Comparison of ENCODE assay signal across 25 cellular contexts in the genomic region with DNA sequence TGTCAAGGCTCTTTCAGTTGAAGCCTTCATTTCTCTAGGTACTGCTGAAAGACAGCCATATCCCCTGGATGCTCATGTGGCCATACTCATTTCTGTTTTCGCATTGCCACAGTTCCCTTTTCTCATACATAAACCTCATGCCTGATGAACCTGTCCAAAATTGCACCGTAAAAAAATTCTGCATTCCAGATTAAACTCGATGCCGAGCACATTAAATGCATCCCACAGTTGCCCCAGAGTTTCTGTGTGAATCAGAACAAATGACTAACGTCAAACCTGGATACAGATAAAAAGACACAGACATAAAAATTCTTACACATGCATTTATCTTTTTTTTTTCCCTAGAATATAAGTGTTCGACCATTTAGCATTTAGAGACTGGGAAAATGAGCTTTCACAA.
"Had no signal": no experiment of that assay in that cellular context is flagged by ENCODE, and none has a peak within 500 bp of the region (broad histone marks: within the 10 kb centered on the region; RNA-seq: fewer than 3 reads in every experiment).

No MANE protein-coding gene starts in this region.

- H3K27me3 Mint-ChIP-seq: activated CD4-positive, alpha-beta T cell treated with anti-CD3 and anti-CD28 coated beads for 36 hours; activated CD8-positive, alpha-beta memory T cell treated with anti-CD3 and anti-CD28 coated beads, Interleukin-2, amount 10 ng/mL, durations not matched to agents 7 days and 5 days; activated naive CD8-positive, alpha-beta T cell; dendritic cell treated with granulocyte-macrophage colony-stimulating factor and Interleukin-4, amounts not matched to agents 40 ng/mL and 50 ng/mL, for 4 days had no signal

- H3K36me3 Mint-ChIP-seq: activated CD8-positive, alpha-beta memory T cell treated with anti-CD3 and anti-CD28 coated beads, Interleukin-2, amount 10 ng/mL, durations not matched to agents 7 days and 5 days; brain; mesothelial cell of epicardium had no signal

- H3K4me1 ChIP-seq: parathyroid adenoma, psoas muscle, testis had no signal

- ATAC-seq: left colon had no signal

- H3K36me3 ChIP-seq: transverse colon had no signal

- H3K9me3 ChIP-seq: psoas muscle, testis, transverse colon had no signal

- DNase-seq: activated CD4-positive, alpha-beta T cell treated with anti-CD3 and anti-CD28 coated beads for 36 hours; activated CD4-positive, CD25-positive, alpha-beta regulatory T cell; activated CD8-positive, alpha-beta memory T cell treated with anti-CD3 and anti-CD28 coated beads, Interleukin-2, amount 10 ng/mL, durations not matched to agents 7 days and 5 days; activated CD8-positive, alpha-beta T cell treated with anti-CD3 and anti-CD28 coated beads, Interleukin-2, amount 10 ng/mL, durations not matched to agents 7 days and 5 days; activated naive CD4-positive, alpha-beta T cell; activated T-cell treated with anti-CD3 and anti-CD28 coated beads, Interleukin-2, amount 50 U/mL, for 48 hours; aorta; effector CD4-positive, alpha-beta T cell; erythroblast; hippocampal formation; kidney; left colon; naive thymus-derived CD4-positive, alpha-beta T cell; psoas muscle; stimulated activated CD4-positive, alpha-beta T cell treated with anti-CD3 and anti-CD28 coated beads, Interleukin-4, amount 100 ng/mL, for 1 hour; stimulated activated naive CD8-positive, alpha-beta T cell treated with anti-CD3 and anti-CD28 coated beads, Interleukin-15, Interleukin-2, amounts not matched to agents 100 U/mL and 50 U/mL, for 24 hours; testis; transverse colon had no signal

- H2AFZ ChIP-seq: parathyroid adenoma had no signal

- H3K4me3 Mint-ChIP-seq: activated CD4-positive, alpha-beta T cell treated with anti-CD3 and anti-CD28 coated beads for 36 hours; activated CD8-positive, alpha-beta memory T cell treated with anti-CD3 and anti-CD28 coated beads, Interleukin-2, amount 10 ng/mL, durations not matched to agents 7 days and 5 days; activated CD8-positive, alpha-beta T cell treated with anti-CD3 and anti-CD28 coated beads, Interleukin-2, amount 10 ng/mL, durations not matched to agents 7 days and 5 days; activated naive CD8-positive, alpha-beta T cell; brain; central memory CD8-positive, alpha-beta T cell; dendritic cell treated with granulocyte-macrophage colony-stimulating factor and Interleukin-4, amounts not matched to agents 40 ng/mL and 50 ng/mL, for 4 days; mesothelial cell of epicardium had no signal

- H3K79me2 ChIP-seq: parathyroid adenoma had no signal

- H3K27ac ChIP-seq: parathyroid adenoma, psoas muscle, testis, transverse colon had no signal

- H3K9me3 Mint-ChIP-seq: activated T-helper 2 cell treated with anti-CD3 and anti-CD28 coated beads, Interferon-gamma antibody, Interleukin-2, Interleukin-4, amounts not matched to agents 10 μg/mL and 5 μg/mL and 100 μg/mL, durations not matched to agents 14 hours and 24 hours and 36 hours; central memory CD8-positive, alpha-beta T cell; dendritic cell treated with granulocyte-macrophage colony-stimulating factor and Interleukin-4, amounts not matched to agents 40 ng/mL and 50 ng/mL, for 4 days had no signal

- H3K27ac Mint-ChIP-seq: activated CD4-positive, alpha-beta T cell treated with anti-CD3 and anti-CD28 coated beads for 36 hours; activated CD8-positive, alpha-beta memory T cell treated with anti-CD3 and anti-CD28 coated beads, Interleukin-2, amount 10 ng/mL, durations not matched to agents 7 days and 5 days; activated CD8-positive, alpha-beta T cell treated with anti-CD3 and anti-CD28 coated beads, Interleukin-2, amount 10 ng/mL, durations not matched to agents 7 days and 5 days; activated naive CD8-positive, alpha-beta T cell; activated T-helper 2 cell treated with anti-CD3 and anti-CD28 coated beads, Interferon-gamma antibody, Interleukin-2, Interleukin-4, amounts not matched to agents 10 μg/mL and 5 μg/mL and 100 μg/mL, durations not matched to agents 14 hours and 24 hours and 36 hours; dendritic cell treated with granulocyte-macrophage colony-stimulating factor and Interleukin-4, amounts not matched to agents 40 ng/mL and 50 ng/mL, for 4 days; mesothelial cell of epicardium had no signal

- H3K27me3 ChIP-seq: testis, transverse colon had no signal

- H3K4me3 ChIP-seq: psoas muscle, testis, transverse colon had no signal

- H3K9ac ChIP-seq: parathyroid adenoma had no signal
